In genomic region chr7:107201795-107202450, GRCh38 we compare ENCODE assay signal across 8 cellular contexts. TPM values are rescaled to one million over a fixed set of nuclear protein-coding genes. Genes with fewer than 3 reads are reported as not detected.
DNase-seq lines count a peak whose midpoint lies in the region; ATAC-seq, FAIRE-seq and TF ChIP-seq lines count a peak whose summit lies in the region.

No MANE protein-coding gene starts in this region.

- H4K20me1 ChIP-seq in PC-3 (ENCODE audit: low read length), result no peaks in the 10 kb centered on the region

- H3K9me2 ChIP-seq in PC-3 (replicated peaks; ENCODE audit: low read length), result no peaks in the 10 kb centered on the region

- no peak overlapping the region for H3K9ac ChIP-seq in PC-3 (ENCODE audit: low read length)

- H3K9me3 ChIP-seq in PC-3 (ENCODE audit: low read length), result no peaks in the 10 kb centered on the region
- no peaks in the 10 kb centered on the region for H3K9me3 ChIP-seq in upper lobe of right lung
- H3K9me3 ChIP-seq in effector memory CD4-positive, alpha-beta T cell (ENCODE audit: control insufficient read depth, low read length), result no peaks in the 10 kb centered on the region

- DNase-seq in SIG-M5 treated with dmso at 0.1 percent for 504 hours (lab: John Stamatoyannopoulos, UW; ENCODE audit: unreplicated experiment) (peak; percentile 25), SIG-M5 (lab: John Stamatoyannopoulos, UW) (no peak), HuH-7 (ENCODE audit: low spot score) (peak; percentile 55), PC-3 (peak; percentile 80), bronchial epithelial cell (ENCODE audit: low read depth) (peak; percentile 43), left lobe of liver (ENCODE audit: low spot score) (peak; percentile 51), upper lobe of right lung (no peak)
- DNase-seq in effector memory CD4-positive, alpha-beta T cell, result no peak

- H2AFZ ChIP-seq in PC-3 (ENCODE audit: low read length), result no peak overlapping the region

- H3K4me1 ChIP-seq in PC-3 (ENCODE audit: insufficient read depth, low read length), result peaks cover 11% of the 10 kb centered on the region
- H3K4me1 ChIP-seq in upper lobe of right lung, result peaks cover 7% of the 10 kb centered on the region
- H3K4me1 ChIP-seq in effector memory CD4-positive, alpha-beta T cell (ENCODE audit: control insufficient read depth, insufficient read depth, low read length, poor library complexity, severe bottlenecking), result no peaks in the 10 kb centered on the region

- no peak overlapping the region for H3K27ac ChIP-seq in PC-3 (ENCODE audit: low read length)
- no peak overlapping the region for H3K27ac ChIP-seq in upper lobe of right lung
- H3K27ac ChIP-seq in effector memory CD4-positive, alpha-beta T cell (ENCODE audit: insufficient read depth, low read length, poor library complexity, severe bottlenecking), result no peak overlapping the region

- POLR2A ChIA-PET in PC-3 (lab: Charles Lee; ENCODE audit: unreplicated experiment), result interaction anchor here (0.6 kb wide), 1 partner anchor 1332 kb away, joined by 4 read pairs; no protein-coding TSS in a partner anchor

- FAIRE-seq in bronchial epithelial cell (lab: Jason Lieb, UNC), result no peak

- BruUV-seq in PC-3 (replicated peaks; lab: Mats Ljungman, UMichigan), result TSS peak; percentile 10

- CTCF ChIA-PET in PC-3 (lab: Charles Lee), result interaction anchor here (0.6 to 1.0 kb wide), 3 partner anchors 171 to 261 kb away, joined by 3 to 4 read pairs (median 3); no protein-coding TSS in a partner anchor

- no peaks in the 10 kb centered on the region for H3K79me2 ChIP-seq in PC-3 (ENCODE audit: low read length)

- H3K36me3 ChIP-seq in PC-3 (ENCODE audit: low read depth, low read length), result peaks cover 5% of the 10 kb centered on the region
- H3K36me3 ChIP-seq in bronchial epithelial cell (ENCODE audit: control insufficient read depth, insufficient read depth, low read length), result peaks cover 8% of the 10 kb centered on the region
- H3K36me3 ChIP-seq in upper lobe of right lung, result peaks cover 98% of the 10 kb centered on the region
- peaks cover 92% of the 10 kb centered on the region for H3K36me3 ChIP-seq in effector memory CD4-positive, alpha-beta T cell (ENCODE audit: control insufficient read depth, insufficient read depth, low read length)

- no peaks in the 10 kb centered on the region for H3K27me3 ChIP-seq in PC-3 (ENCODE audit: low read length)
- no peaks in the 10 kb centered on the region for H3K27me3 ChIP-seq in bronchial epithelial cell (ENCODE audit: control insufficient read depth, insufficient read depth, low read length)
- H3K27me3 ChIP-seq in upper lobe of right lung, result no peaks in the 10 kb centered on the region
- H3K27me3 ChIP-seq in effector memory CD4-positive, alpha-beta T cell (replicated peaks; ENCODE audit: control insufficient read depth, insufficient read depth, low read length, poor library complexity, severe bottlenecking), result no peaks in the 10 kb centered on the region

- no peaks in the 10 kb centered on the region for H3F3A ChIP-seq in PC-3 (ENCODE audit: low read length, unreplicated experiment)

- H3K4me3 ChIP-seq in PC-3 (ENCODE audit: low read length) (no peak overlapping the region), bronchial epithelial cell (ENCODE audit: low read depth, low read length) (no peak overlapping the region), upper lobe of right lung (no peak overlapping the region)
- no peak overlapping the region for H3K4me3 ChIP-seq in effector memory CD4-positive, alpha-beta T cell (ENCODE audit: insufficient read depth, low read depth, low read length, poor library complexity, severe bottlenecking)

- TF ChIP-seq CTCF in PC-3 (conservative IDR thresholded peaks at IDR 0.05; ENCODE audit: low read depth, low read length) (peak; percentile 81), bronchial epithelial cell (IDR thresholded peaks at IDR 0.05; ENCODE audit: insufficient read depth, low read length, severe bottlenecking) (peak; percentile 66), upper lobe of right lung (IDR thresholded peaks at IDR 0.05) (peak; percentile 37)

- intact Hi-C loops in PC-3 (cut with micrococcal nuclease) (loop anchor here (1.0 to 5.0 kb wide), 6 partner anchors 110 to 523 kb away; no protein-coding TSS in a partner anchor), upper lobe of right lung (cut with DNase I) (no loop called here)

- ATAC-seq in PC-3 (peak; percentile 87), left lobe of liver (peak; percentile 89), upper lobe of right lung (peak; percentile 77)

- no peak overlapping the region for H3K4me2 ChIP-seq in PC-3 (ENCODE audit: low read length)

RNA-seq across cellular contexts. Expression of gene HBP1, which starts 33.1 kb away (rescaled TPM):
- total RNA-seq in PC-3 (2014; rRNA removed) (13.0 and 17.6 TPM in 2 replicates), bronchial epithelial cell (66.7 and 69.5 TPM in 2 replicates), left lobe of liver (32.1 TPM), upper lobe of right lung (74.0 TPM)

Comparison
In these comparisons a context has a peak if more than half of its experiments do, and no peak if none do; other contexts are left out.
1. DNase-seq: peak in SIG-M5 treated with dmso at 0.1 percent for 504 hours (single experiment), HuH-7 (single experiment), PC-3 (single experiment), bronchial epithelial cell (single experiment) and left lobe of liver (single experiment); none in SIG-M5 (single experiment), upper lobe of right lung (single experiment) and effector memory CD4-positive, alpha-beta T cell (0 of 3).
2. Peak in every context shown above with its lines, with median percentiles within 50 percentile points of each other: ATAC-seq and CTCF ChIP-seq.